ENCODE assay signal across 8 cellular contexts in genomic region chr17:50872710-50873424, GRCh38. TPM values are rescaled to one million over a fixed set of nuclear protein-coding genes. Genes with fewer than 3 reads are reported as not detected.
DNase-seq lines count a peak whose midpoint lies in the region; ATAC-seq and TF ChIP-seq lines count a peak whose summit lies in the region.
"Had no signal": no experiment of that assay in that cellular context is flagged by ENCODE, and none has a peak within 500 bp of the region (broad histone marks: within the 10 kb centered on the region; RNA-seq: fewer than 3 reads in every experiment).

No MANE protein-coding gene starts in this region.

- H3K4me3 ChIP-seq in right atrium auricular region (no peak overlapping the region), stomach smooth muscle (ENCODE audit: low read length in 2 of 2) (peak overlapping the region in 1 of 2 donors; percentile 8), SJCRH30 (no peak overlapping the region)

- no peak overlapping the region for H3K9ac ChIP-seq in stomach smooth muscle (ENCODE audit: low read length in 2 of 2)

- peaks cover 7% of the 10 kb centered on the region for H3K27me3 Mint-ChIP-seq in activated T-helper 1 cell treated with anti-CD3 and anti-CD28 coated beads, Interleukin-12 subunit alpha, Interleukin-12 subunit beta, Interleukin-2, Interleukin-4 antibody, amounts not matched to agents 30 ng/mL and 10 ng/mL and 1 ng/mL, durations not matched to agents 14 hours and 24 hours and 36 hours (ENCODE audit: insufficient read depth)

- DNase-seq in MV-4-11 (lab: John Stamatoyannopoulos, UW) (peak; percentile 81), right atrium auricular region (ENCODE audit: low spot score) (no peak), NAMALWA (ENCODE audit: low spot score) (no peak), SJCRH30 (no peak)
- peak; percentile 45 for DNase-seq in activated T-helper 1 cell treated with anti-CD3 and anti-CD28 coated beads, Interleukin-12 subunit alpha, Interleukin-12 subunit beta, Interleukin-2, Interleukin-4 antibody, amounts not matched to agents 30 ng/mL and 10 ng/mL and 1 ng/mL, durations not matched to agents 14 hours and 24 hours and 36 hours (ENCODE audit: low spot score)
- DNase-seq: WERI-Rb-1 had no signal

- no peak for ATAC-seq in HG02623 (IDR thresholded peaks at IDR 0.05; ENCODE audit: unreplicated experiment)

- intact Hi-C loops in activated T-helper 1 cell treated with anti-CD3 and anti-CD28 coated beads, Interleukin-12 subunit alpha, Interleukin-12 subunit beta, Interleukin-2, Interleukin-4 antibody, amounts not matched to agents 30 ng/mL and 10 ng/mL and 1 ng/mL, durations not matched to agents 14 hours and 24 hours and 36 hours (cut with micrococcal nuclease) = no loop called here

- no peaks in the 10 kb centered on the region for H3K27me3 ChIP-seq in right atrium auricular region
- H3K27me3 ChIP-seq in stomach smooth muscle (ENCODE audit: control insufficient read depth in 1 of 2, insufficient read depth in 2 of 2, low read length in 2 of 2) = no peaks in the 10 kb centered on the region
- H3K27me3 ChIP-seq in SJCRH30 = no peaks in the 10 kb centered on the region

- H3K36me3 ChIP-seq in right atrium auricular region = no peaks in the 10 kb centered on the region
- H3K36me3 ChIP-seq in stomach smooth muscle (ENCODE audit: control insufficient read depth in 2 of 2, insufficient read depth in 2 of 2, low read length in 2 of 2) = no peaks in the 10 kb centered on the region
- no peaks in the 10 kb centered on the region for H3K36me3 ChIP-seq in SJCRH30
- H3K36me3 ChIP-seq: WERI-Rb-1 had no signal

- H3K9me3 Mint-ChIP-seq in activated T-helper 1 cell treated with anti-CD3 and anti-CD28 coated beads, Interleukin-12 subunit alpha, Interleukin-12 subunit beta, Interleukin-2, Interleukin-4 antibody, amounts not matched to agents 30 ng/mL and 10 ng/mL and 1 ng/mL, durations not matched to agents 14 hours and 24 hours and 36 hours = no peaks in the 10 kb centered on the region

- no peak overlapping the region for H3K4me3 Mint-ChIP-seq in activated T-helper 1 cell treated with anti-CD3 and anti-CD28 coated beads, Interleukin-12 subunit alpha, Interleukin-12 subunit beta, Interleukin-2, Interleukin-4 antibody, amounts not matched to agents 30 ng/mL and 10 ng/mL and 1 ng/mL, durations not matched to agents 14 hours and 24 hours and 36 hours

- H3K36me3 Mint-ChIP-seq in activated T-helper 1 cell treated with anti-CD3 and anti-CD28 coated beads, Interleukin-12 subunit alpha, Interleukin-12 subunit beta, Interleukin-2, Interleukin-4 antibody, amounts not matched to agents 30 ng/mL and 10 ng/mL and 1 ng/mL, durations not matched to agents 14 hours and 24 hours and 36 hours (ENCODE audit: low read depth) = peaks cover 1% of the 10 kb centered on the region

- H3K27ac Mint-ChIP-seq in activated T-helper 1 cell treated with anti-CD3 and anti-CD28 coated beads, Interleukin-12 subunit alpha, Interleukin-12 subunit beta, Interleukin-2, Interleukin-4 antibody, amounts not matched to agents 30 ng/mL and 10 ng/mL and 1 ng/mL, durations not matched to agents 14 hours and 24 hours and 36 hours = no peak overlapping the region

- H3K4me1 ChIP-seq in right atrium auricular region (peaks cover 0 to 32% of the 10 kb centered on the region in 2 donors), stomach smooth muscle (ENCODE audit: control insufficient read depth, insufficient read depth, low read length) (peaks cover 23% of the 10 kb centered on the region), SJCRH30 (peaks cover 5% of the 10 kb centered on the region; the same call in 1 of the 2 replicates)

- TF ChIP-seq CTCF in right atrium auricular region (IDR thresholded peaks at IDR 0.05) = no peak

- H3K4me1 Mint-ChIP-seq in activated T-helper 1 cell treated with anti-CD3 and anti-CD28 coated beads, Interleukin-12 subunit alpha, Interleukin-12 subunit beta, Interleukin-2, Interleukin-4 antibody, amounts not matched to agents 30 ng/mL and 10 ng/mL and 1 ng/mL, durations not matched to agents 14 hours and 24 hours and 36 hours (ENCODE audit: low read depth) = peaks cover 43% of the 10 kb centered on the region

- H3K27ac ChIP-seq in right atrium auricular region (peak overlapping the region; percentile 14 to 60), stomach smooth muscle (ENCODE audit: low read length) (peak overlapping the region; percentile 62), SJCRH30 (no peak overlapping the region)
- H3K27ac ChIP-seq: WERI-Rb-1 had no signal

- no peaks in the 10 kb centered on the region for H3K9me3 ChIP-seq in right atrium auricular region
- no peaks in the 10 kb centered on the region for H3K9me3 ChIP-seq in stomach smooth muscle (ENCODE audit: control insufficient read depth in 2 of 2, low read length in 2 of 2)
- no peaks in the 10 kb centered on the region for H3K9me3 ChIP-seq in SJCRH30 (replicated peaks)

RNA-seq across cellular contexts. Expression of gene TOB1, which starts 6.7 kb away (rescaled TPM):
- 29.6 and 35.5 TPM in 2 replicates for total RNA-seq in activated T-helper 1 cell treated with anti-CD3 and anti-CD28 coated beads, Interleukin-12 subunit alpha, Interleukin-12 subunit beta, Interleukin-2, Interleukin-4 antibody, amounts not matched to agents 30 ng/mL and 10 ng/mL and 1 ng/mL, durations not matched to agents 14 hours and 24 hours and 36 hours
- total RNA-seq in right atrium auricular region = 10 to 100 TPM; 29.0 to 31.0 TPM
- total RNA-seq in SJCRH30 (2014; rRNA removed; shearing (Covaris generic)) = 10.8 and 12.4 TPM in 2 replicates

RNA-seq across cellular contexts. Expression of gene WFIKKN2, which starts 37.5 kb away (rescaled TPM):
- not detected in 2 replicates for total RNA-seq in activated T-helper 1 cell treated with anti-CD3 and anti-CD28 coated beads, Interleukin-12 subunit alpha, Interleukin-12 subunit beta, Interleukin-2, Interleukin-4 antibody, amounts not matched to agents 30 ng/mL and 10 ng/mL and 1 ng/mL, durations not matched to agents 14 hours and 24 hours and 36 hours
- total RNA-seq in right atrium auricular region = under 1 TPM; 0.26 to 0.31 TPM
- 0.13 TPM in 1 of 2 replicates, not detected in the other for total RNA-seq in SJCRH30 (2014; rRNA removed; shearing (Covaris generic))

Comparison
In these comparisons a context has a peak if more than half of its experiments do, and no peak if none do; other contexts are left out.
1. DNase-seq: peak in MV-4-11 (single experiment) and activated T-helper 1 cell treated with anti-CD3 and anti-CD28 coated beads, Interleukin-12 subunit alpha, Interleukin-12 subunit beta, Interleukin-2, Interleukin-4 antibody, amounts not matched to agents 30 ng/mL and 10 ng/mL and 1 ng/mL, durations not matched to agents 14 hours and 24 hours and 36 hours (single experiment); none in right atrium auricular region (single experiment), NAMALWA (single experiment) and SJCRH30 (0 of 2).